ENCODE assay signal across 8 cellular contexts in the genomic region with DNA sequence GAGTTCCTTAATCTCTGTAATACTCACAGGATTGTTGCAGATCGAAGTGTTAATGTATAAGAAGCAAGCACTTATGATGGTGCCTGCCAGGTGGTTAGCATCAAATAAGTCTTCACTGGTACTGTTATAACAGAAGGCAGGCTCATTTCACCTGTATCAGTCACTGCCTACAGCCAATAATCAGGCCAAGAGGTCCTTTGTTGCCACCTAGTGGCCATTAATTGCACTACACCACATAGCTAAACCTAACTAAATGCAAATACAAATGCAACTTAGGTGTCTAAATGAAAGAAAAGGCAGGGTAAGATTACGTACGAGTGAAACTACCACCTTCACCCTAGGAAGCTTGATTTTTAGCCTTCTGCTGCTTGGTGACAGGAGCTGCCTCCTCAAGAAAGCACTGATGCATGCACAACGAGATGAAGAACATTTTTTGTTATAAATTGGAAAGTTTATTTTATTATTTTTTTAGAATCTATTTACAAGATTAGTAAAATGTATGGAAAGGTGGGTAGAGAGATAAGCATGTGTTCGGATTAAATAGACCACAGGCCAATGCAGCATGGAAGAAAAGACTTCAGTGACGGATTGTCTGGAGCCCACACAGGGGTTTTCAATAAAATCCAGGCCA.
DNase-seq lines count a peak whose midpoint lies in the region; ATAC-seq, FAIRE-seq and TF ChIP-seq lines count a peak whose summit lies in the region.

No MANE protein-coding gene starts in this region.

- BruUV-seq in endothelial cell of umbilical vein (replicated peaks; lab: Mats Ljungman, UMichigan): no TSS peak

- no peaks in the 10 kb centered on the region for H3K9me1 ChIP-seq in endothelial cell of umbilical vein (replicated peaks; ENCODE audit: control insufficient read depth, extremely low read depth, insufficient read depth, low read length)

- no peaks in the 10 kb centered on the region for H4K20me1 ChIP-seq in endothelial cell of umbilical vein (replicated peaks; ENCODE audit: control insufficient read depth, extremely low read depth, insufficient read depth, low read length)

- in situ Hi-C loops in transverse colon (cut with MboI; ENCODE audit: low pct_ligation_motif_present in 1 of 4, low pct_unique_long_range_greater_than_20kb in 1 of 4, low sequenced_read_pairs in 3 of 4): no loop called here

- H3K4me1 ChIP-seq in endothelial cell of umbilical vein (ENCODE audit: control insufficient read depth, extremely low read depth, insufficient read depth, low read length) (no peaks in the 10 kb centered on the region), transverse colon (no peaks in the 10 kb centered on the region)

- POLR2A ChIA-PET in endothelial cell of umbilical vein (lab: Charles Lee): no interaction called here

- dilution Hi-C loops in endothelial cell of umbilical vein (cut with MboI; ENCODE audit: extremely low pct_ligation_motif_present, low sequenced_read_pairs): no loop called here

- FAIRE-seq in endothelial cell of umbilical vein (lab: Jason Lieb, UNC): peak; percentile 75

- DNase-seq in COLO829 (ENCODE audit: low spot score) (peak; percentile 77), NCI-H2171 (lab: John Stamatoyannopoulos, UW) (peak; percentile 35), endothelial cell of umbilical vein (ENCODE audit: low read depth, low spot score) (peak; percentile 74), myocyte (ENCODE audit: low read depth) (peak; percentile 67), transverse colon (peak; percentile 46)
- DNase-seq in activated CD4-positive, CD25-positive, alpha-beta regulatory T cell treated with anti-CD3 and anti-CD28 coated beads, Interleukin-2, amount 50 U/mL, for 72 hours: peak; percentile 39

- H3K9me3 ChIP-seq in endothelial cell of umbilical vein (replicated peaks; ENCODE audit: control insufficient read depth, insufficient read depth, low read length) (no peaks in the 10 kb centered on the region), transverse colon (no peaks in the 10 kb centered on the region)

- TF ChIP-seq POLR2A in endothelial cell of umbilical vein (IDR thresholded peaks at IDR 0.05; ENCODE audit: low read depth, low read length) (no peak), transverse colon (IDR thresholded peaks at IDR 0.05) (no peak)

- TF ChIP-seq CTCF in endothelial cell of umbilical vein (IDR thresholded peaks at IDR 0.05; ENCODE audit: extremely low read depth in 1 of 2, insufficient read depth in 1 of 2, low read depth in 1 of 2, low read length in 2 of 2) (peak; percentile 67 to 76), transverse colon (IDR thresholded peaks at IDR 0.05) (peak; percentile 73 to 95 (median 89))

- intact Hi-C loops in endothelial cell of umbilical vein (cut with micrococcal nuclease) (loop anchor here (1.0 to 2.0 kb wide), 2 partner anchors 42 to 596 kb away; no protein-coding TSS in a partner anchor), transverse colon (cut with DNase I; ENCODE audit: low total_unique reads) (no loop called here)

- no peak overlapping the region for H3K9ac ChIP-seq in endothelial cell of umbilical vein (replicated peaks; ENCODE audit: extremely low read depth, insufficient read depth, low read length)

- CTCF ChIA-PET in endothelial cell of umbilical vein (lab: Charles Lee): interaction anchor here (0.6 to 5.7 kb wide), 27 partner anchors 8 to 1004 kb away, joined by 3 to 69 read pairs (median 5); partner anchors contain the start of gene PLXNA2

- no peak overlapping the region for H3K4me2 ChIP-seq in endothelial cell of umbilical vein (ENCODE audit: insufficient read depth, low read length)

- ATAC-seq in GM19043 (IDR thresholded peaks at IDR 0.05; ENCODE audit: low read depth, unreplicated experiment) (peak; percentile 94), HG03175 (IDR thresholded peaks at IDR 0.05; ENCODE audit: unreplicated experiment) (peak; percentile 92)

- 28 to 40% methylated on average over 5 to 6 of the region's 6 CpGs for WGBS in transverse colon (ENCODE audit: low coverage in 1 of 2), 2 donors

- H3K4me3 ChIP-seq in endothelial cell of umbilical vein (replicated peaks in 1 of 3; ENCODE audit: insufficient read depth in 1 of 3, low read depth in 1 of 3, low read length in 3 of 3): no peak overlapping the region
- no peak overlapping the region for H3K4me3 ChIP-seq in transverse colon

- no peak overlapping the region for H2AFZ ChIP-seq in endothelial cell of umbilical vein (ENCODE audit: low read depth, low read length)

- TF ChIP-seq EP300 in transverse colon (IDR thresholded peaks at IDR 0.05; ENCODE audit: low read depth): no peak

- H3K27me3 ChIP-seq in endothelial cell of umbilical vein (ENCODE audit: control insufficient read depth in 2 of 2, insufficient read depth in 2 of 2, low read length in 2 of 2): peaks cover 0 to 2% of the 10 kb centered on the region in 2 experiments
- no peaks in the 10 kb centered on the region for H3K27me3 ChIP-seq in transverse colon

- no peaks in the 10 kb centered on the region for H3K36me3 ChIP-seq in endothelial cell of umbilical vein (ENCODE audit: control insufficient read depth in 2 of 2, extremely low read depth in 1 of 2, insufficient read depth in 2 of 2, low read length in 2 of 2)
- no peaks in the 10 kb centered on the region for H3K36me3 ChIP-seq in transverse colon

- no peaks in the 10 kb centered on the region for H3K79me2 ChIP-seq in endothelial cell of umbilical vein (ENCODE audit: control insufficient read depth, insufficient read depth, low read length)

- no peak overlapping the region for H3K27ac ChIP-seq in endothelial cell of umbilical vein (ENCODE audit: insufficient read depth, low read depth, low read length)
- no peak overlapping the region for H3K27ac ChIP-seq in transverse colon

TF ChIP-seq in endothelial cell of umbilical vein, 7 proteins besides CTCF, POLR2A, EP300 and RAD21:
- no peak for TF ChIP-seq FOS (IDR thresholded peaks at IDR 0.05; ENCODE audit: borderline replicate concordance, insufficient read depth, low read length)
- no peak for TF ChIP-seq MYC (IDR thresholded peaks at IDR 0.05; ENCODE audit: low read depth, low read length)
- no peak for TF ChIP-seq GATA2 (IDR thresholded peaks at IDR 0.05; ENCODE audit: insufficient read depth, insufficient read length, low read depth, low read length)
- TF ChIP-seq POLR2AphosphoS5 (IDR thresholded peaks at IDR 0.05; ENCODE audit: insufficient read depth, low read depth, low read length): no peak
- TF ChIP-seq, protein P1, sequence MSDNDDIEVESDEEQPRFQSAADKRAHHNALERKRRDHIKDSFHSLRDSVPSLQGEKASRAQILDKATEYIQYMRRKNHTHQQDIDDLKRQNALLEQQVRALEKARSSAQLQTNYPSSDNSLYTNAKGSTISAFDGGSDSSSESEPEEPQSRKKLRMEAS (IDR thresholded peaks at IDR 0.05; ENCODE audit: insufficient read depth, insufficient read length): no peak
- TF ChIP-seq EZH2 (IDR thresholded peaks at IDR 0.05; ENCODE audit: borderline replicate concordance, low read depth, low read length, severe bottlenecking): no peak
- TF ChIP-seq JUN (IDR thresholded peaks at IDR 0.05; ENCODE audit: borderline replicate concordance, insufficient read depth, insufficient read length, low read depth): no peak
TF ChIP-seq in endothelial cell of umbilical vein: peak in this region for 0.
